1 cellular context compared by ENCODE assay signal in the genomic region with DNA sequence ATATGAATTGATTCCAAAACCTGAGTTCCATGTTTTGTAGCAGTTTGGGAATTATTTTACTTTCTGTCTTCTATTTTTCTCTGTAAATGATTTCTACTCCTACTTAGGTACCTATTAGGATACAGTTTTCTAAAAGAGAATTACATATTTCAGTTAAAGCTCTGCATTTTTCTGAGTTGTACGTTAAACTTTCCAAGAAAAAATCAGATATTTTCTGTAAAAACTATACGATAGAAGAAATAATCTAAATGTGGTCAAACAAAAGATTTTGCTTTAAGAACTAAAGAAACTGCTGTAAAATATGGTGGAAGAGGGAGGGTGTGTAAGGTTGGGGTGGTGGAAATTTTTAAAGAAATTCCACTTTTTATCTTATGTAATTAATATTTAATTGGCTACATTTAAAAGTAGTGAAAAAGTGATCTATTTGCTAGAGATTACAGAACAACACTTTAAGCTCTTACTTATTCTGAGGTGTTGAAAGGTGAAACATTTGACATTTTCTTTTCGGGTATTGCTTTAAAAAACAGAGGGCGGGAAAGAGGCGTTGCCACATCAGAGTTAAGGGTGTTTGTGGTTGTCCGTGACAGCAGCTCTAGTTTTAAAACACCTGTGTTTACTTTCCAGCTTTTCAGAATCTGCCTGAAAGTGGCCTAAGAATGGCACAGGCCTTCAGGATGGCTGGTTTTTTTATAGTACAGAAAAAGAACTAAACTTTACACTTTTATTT.
TF ChIP-seq lines count a peak whose summit lies in the region.

No MANE protein-coding gene starts in this region.

TF ChIP-seq in HepG2, 621 proteins besides CTCF, POLR2A, EP300 and RAD21 (continued from another document and continues in another):
- TF ChIP-seq, protein P1, sequence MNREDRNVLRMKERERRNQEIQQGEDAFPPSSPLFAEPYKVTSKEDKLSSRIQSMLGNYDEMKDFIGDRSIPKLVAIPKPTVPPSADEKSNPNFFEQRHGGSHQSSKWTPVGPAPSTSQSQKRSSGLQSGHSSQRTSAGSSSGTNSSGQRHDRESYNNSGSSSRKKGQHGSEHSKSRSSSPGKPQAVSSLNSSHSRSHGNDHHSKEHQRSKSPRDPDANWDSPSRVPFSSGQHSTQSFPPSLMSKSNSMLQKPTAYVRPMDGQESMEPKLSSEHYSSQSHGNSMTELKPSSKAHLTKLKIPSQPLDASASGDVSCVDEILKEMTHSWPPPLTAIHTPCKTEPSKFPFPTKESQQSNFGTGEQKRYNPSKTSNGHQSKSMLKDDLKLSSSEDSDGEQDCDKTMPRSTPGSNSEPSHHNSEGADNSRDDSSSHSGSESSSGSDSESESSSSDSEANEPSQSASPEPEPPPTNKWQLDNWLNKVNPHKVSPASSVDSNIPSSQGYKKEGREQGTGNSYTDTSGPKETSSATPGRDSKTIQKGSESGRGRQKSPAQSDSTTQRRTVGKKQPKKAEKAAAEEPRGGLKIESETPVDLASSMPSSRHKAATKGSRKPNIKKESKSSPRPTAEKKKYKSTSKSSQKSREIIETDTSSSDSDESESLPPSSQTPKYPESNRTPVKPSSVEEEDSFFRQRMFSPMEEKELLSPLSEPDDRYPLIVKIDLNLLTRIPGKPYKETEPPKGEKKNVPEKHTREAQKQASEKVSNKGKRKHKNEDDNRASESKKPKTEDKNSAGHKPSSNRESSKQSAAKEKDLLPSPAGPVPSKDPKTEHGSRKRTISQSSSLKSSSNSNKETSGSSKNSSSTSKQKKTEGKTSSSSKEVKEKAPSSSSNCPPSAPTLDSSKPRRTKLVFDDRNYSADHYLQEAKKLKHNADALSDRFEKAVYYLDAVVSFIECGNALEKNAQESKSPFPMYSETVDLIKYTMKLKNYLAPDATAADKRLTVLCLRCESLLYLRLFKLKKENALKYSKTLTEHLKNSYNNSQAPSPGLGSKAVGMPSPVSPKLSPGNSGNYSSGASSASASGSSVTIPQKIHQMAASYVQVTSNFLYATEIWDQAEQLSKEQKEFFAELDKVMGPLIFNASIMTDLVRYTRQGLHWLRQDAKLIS (CRISPR knock-in tag; IDR thresholded peaks at IDR 0.05), result no peak
- TF ChIP-seq ZNF24 (IDR thresholded peaks at IDR 0.05) (peak; percentile 47; the same call in 1 of the 2 replicates), SP2 (CRISPR knock-in tag; IDR thresholded peaks at IDR 0.05) (no peak), AKNA (CRISPR knock-in tag; IDR thresholded peaks at IDR 0.05; ENCODE audit: borderline replicate concordance) (no peak; the same call in 1 of the 2 replicates), SRF (IDR thresholded peaks at IDR 0.05; ENCODE audit: low read depth, low read length) (no peak), NPAS2 (CRISPR knock-in tag; IDR thresholded peaks at IDR 0.05; ENCODE audit: borderline replicate concordance) (no peak), SOX5 (CRISPR knock-in tag; IDR thresholded peaks at IDR 0.05; ENCODE audit: borderline replicate concordance) (peak; percentile 47), MAFK (conservative IDR thresholded peaks at IDR 0.05 in 1 of 2, IDR thresholded peaks at IDR 0.05 in 1 of 2; ENCODE audit: low read length in 2 of 2) (no peak), HNRNPK (IDR thresholded peaks at IDR 0.05; ENCODE audit: low read depth, low read length, poor library complexity, severe bottlenecking) (peak; percentile 49), HIVEP1 (CRISPR knock-in tag; IDR thresholded peaks at IDR 0.05) (no peak), MXD4 (CRISPR knock-in tag; IDR thresholded peaks at IDR 0.05) (peak; percentile 71; the same call in 1 of the 2 replicates), FUBP1 (CRISPR knock-in tag; IDR thresholded peaks at IDR 0.05; ENCODE audit: borderline replicate concordance) (no peak), ZBTB7B (CRISPR knock-in tag; IDR thresholded peaks at IDR 0.05) (no peak), ZFP36L1 (CRISPR knock-in tag; IDR thresholded peaks at IDR 0.05) (no peak), AHR (CRISPR knock-in tag; IDR thresholded peaks at IDR 0.05) (no peak), SMC3 (IDR thresholded peaks at IDR 0.05; ENCODE audit: low read length) (peak; percentile 45)
- TF ChIP-seq, protein P2, sequence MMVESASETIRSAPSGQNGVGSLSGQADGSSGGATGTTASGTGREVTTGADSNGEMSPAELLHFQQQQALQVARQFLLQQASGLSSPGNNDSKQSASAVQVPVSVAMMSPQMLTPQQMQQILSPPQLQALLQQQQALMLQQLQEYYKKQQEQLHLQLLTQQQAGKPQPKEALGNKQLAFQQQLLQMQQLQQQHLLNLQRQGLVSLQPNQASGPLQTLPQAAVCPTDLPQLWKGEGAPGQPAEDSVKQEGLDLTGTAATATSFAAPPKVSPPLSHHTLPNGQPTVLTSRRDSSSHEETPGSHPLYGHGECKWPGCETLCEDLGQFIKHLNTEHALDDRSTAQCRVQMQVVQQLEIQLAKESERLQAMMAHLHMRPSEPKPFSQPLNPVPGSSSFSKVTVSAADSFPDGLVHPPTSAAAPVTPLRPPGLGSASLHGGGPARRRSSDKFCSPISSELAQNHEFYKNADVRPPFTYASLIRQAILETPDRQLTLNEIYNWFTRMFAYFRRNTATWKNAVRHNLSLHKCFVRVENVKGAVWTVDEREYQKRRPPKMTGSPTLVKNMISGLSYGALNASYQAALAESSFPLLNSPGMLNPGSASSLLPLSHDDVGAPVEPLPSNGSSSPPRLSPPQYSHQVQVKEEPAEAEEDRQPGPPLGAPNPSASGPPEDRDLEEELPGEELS (CRISPR knock-in tag; IDR thresholded peaks at IDR 0.05), result peak; percentile 90
- TF ChIP-seq, protein P3, sequence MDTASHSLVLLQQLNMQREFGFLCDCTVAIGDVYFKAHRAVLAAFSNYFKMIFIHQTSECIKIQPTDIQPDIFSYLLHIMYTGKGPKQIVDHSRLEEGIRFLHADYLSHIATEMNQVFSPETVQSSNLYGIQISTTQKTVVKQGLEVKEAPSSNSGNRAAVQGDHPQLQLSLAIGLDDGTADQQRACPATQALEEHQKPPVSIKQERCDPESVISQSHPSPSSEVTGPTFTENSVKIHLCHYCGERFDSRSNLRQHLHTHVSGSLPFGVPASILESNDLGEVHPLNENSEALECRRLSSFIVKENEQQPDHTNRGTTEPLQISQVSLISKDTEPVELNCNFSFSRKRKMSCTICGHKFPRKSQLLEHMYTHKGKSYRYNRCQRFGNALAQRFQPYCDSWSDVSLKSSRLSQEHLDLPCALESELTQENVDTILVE (CRISPR knock-in tag; IDR thresholded peaks at IDR 0.05), result peak; percentile 45
- TF ChIP-seq, protein P4, sequence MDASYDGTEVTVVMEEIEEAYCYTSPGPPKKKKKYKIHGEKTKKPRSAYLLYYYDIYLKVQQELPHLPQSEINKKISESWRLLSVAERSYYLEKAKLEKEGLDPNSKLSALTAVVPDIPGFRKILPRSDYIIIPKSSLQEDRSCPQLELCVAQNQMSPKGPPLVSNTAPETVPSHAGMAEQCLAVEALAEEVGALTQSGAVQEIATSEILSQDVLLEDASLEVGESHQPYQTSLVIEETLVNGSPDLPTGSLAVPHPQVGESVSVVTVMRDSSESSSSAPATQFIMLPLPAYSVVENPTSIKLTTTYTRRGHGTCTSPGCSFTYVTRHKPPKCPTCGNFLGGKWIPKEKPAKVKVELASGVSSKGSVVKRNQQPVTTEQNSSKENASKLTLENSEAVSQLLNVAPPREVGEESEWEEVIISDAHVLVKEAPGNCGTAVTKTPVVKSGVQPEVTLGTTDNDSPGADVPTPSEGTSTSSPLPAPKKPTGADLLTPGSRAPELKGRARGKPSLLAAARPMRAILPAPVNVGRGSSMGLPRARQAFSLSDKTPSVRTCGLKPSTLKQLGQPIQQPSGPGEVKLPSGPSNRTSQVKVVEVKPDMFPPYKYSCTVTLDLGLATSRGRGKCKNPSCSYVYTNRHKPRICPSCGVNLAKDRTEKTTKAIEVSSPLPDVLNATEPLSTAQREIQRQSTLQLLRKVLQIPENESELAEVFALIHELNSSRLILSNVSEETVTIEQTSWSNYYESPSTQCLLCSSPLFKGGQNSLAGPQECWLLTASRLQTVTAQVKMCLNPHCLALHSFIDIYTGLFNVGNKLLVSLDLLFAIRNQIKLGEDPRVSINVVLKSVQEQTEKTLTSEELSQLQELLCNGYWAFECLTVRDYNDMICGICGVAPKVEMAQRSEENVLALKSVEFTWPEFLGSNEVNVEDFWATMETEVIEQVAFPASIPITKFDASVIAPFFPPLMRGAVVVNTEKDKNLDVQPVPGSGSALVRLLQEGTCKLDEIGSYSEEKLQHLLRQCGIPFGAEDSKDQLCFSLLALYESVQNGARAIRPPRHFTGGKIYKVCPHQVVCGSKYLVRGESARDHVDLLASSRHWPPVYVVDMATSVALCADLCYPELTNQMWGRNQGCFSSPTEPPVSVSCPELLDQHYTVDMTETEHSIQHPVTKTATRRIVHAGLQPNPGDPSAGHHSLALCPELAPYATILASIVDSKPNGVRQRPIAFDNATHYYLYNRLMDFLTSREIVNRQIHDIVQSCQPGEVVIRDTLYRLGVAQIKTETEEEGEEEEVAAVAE (CRISPR knock-in tag; IDR thresholded peaks at IDR 0.05; ENCODE audit: borderline replicate concordance), result 0 out of 2 replicates have a peak, but pooled peaks have one; percentile 32
- TF ChIP-seq, protein P5, sequence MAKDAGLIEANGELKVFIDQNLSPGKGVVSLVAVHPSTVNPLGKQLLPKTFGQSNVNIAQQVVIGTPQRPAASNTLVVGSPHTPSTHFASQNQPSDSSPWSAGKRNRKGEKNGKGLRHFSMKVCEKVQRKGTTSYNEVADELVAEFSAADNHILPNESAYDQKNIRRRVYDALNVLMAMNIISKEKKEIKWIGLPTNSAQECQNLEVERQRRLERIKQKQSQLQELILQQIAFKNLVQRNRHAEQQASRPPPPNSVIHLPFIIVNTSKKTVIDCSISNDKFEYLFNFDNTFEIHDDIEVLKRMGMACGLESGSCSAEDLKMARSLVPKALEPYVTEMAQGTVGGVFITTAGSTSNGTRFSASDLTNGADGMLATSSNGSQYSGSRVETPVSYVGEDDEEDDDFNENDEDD (CRISPR knock-in tag; IDR thresholded peaks at IDR 0.05; ENCODE audit: borderline replicate concordance), result peak; percentile 84; the same call in 1 of the 2 replicates
- TF ChIP-seq, protein P6, sequence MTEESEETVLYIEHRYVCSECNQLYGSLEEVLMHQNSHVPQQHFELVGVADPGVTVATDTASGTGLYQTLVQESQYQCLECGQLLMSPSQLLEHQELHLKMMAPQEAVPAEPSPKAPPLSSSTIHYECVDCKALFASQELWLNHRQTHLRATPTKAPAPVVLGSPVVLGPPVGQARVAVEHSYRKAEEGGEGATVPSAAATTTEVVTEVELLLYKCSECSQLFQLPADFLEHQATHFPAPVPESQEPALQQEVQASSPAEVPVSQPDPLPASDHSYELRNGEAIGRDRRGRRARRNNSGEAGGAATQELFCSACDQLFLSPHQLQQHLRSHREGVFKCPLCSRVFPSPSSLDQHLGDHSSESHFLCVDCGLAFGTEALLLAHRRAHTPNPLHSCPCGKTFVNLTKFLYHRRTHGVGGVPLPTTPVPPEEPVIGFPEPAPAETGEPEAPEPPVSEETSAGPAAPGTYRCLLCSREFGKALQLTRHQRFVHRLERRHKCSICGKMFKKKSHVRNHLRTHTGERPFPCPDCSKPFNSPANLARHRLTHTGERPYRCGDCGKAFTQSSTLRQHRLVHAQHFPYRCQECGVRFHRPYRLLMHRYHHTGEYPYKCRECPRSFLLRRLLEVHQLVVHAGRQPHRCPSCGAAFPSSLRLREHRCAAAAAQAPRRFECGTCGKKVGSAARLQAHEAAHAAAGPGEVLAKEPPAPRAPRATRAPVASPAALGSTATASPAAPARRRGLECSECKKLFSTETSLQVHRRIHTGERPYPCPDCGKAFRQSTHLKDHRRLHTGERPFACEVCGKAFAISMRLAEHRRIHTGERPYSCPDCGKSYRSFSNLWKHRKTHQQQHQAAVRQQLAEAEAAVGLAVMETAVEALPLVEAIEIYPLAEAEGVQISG (CRISPR knock-in tag; IDR thresholded peaks at IDR 0.05), result no peak
